In the genomic region with DNA sequence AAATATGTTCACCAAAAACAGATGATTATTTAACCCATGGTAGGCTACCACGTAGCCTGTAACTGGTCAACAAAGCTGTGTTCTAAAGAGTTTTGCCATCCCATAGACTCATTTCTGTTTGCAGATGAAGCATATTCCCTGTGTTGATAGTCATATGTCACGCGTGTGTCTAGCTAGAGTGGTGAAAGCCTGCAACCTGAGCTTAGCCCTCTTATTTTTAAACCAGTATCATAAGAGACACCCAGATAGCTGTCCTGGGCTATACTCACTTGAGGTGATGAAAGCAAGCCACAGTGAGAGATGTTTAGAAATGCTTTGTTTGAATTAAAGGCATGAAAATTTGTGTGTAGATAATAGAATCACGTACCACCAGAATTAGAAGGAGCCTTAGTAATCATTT, we compare ENCODE assay signal across 19 cellular contexts.
A peak's percentile ranks its signal among the peaks of the same experiment; 100 is the strongest.
DNase-seq lines count a peak whose midpoint lies in the region; ATAC-seq, FAIRE-seq and TF ChIP-seq lines count a peak whose summit lies in the region.
"Had no signal": no experiment of that assay in that cellular context is flagged by ENCODE, and none has a peak within 500 bp of the region (broad histone marks: within the 10 kb centered on the region; RNA-seq: fewer than 3 reads in every experiment).

No MANE protein-coding gene starts in this region.

- CTCF ChIA-PET in HepG2 (lab: Yijun Ruan, JAX; ENCODE audit: low intra/inter-chr PET ratio, low total read pairs) = no interaction called here

- ATAC-seq in Right ventricle myocardium inferior = peak; percentile 48
- no peak for ATAC-seq in HepG2
- ATAC-seq in right lobe of liver = no peak
- peak; percentile 80 to 82 for ATAC-seq in gastrocnemius medialis
- no peak for ATAC-seq in HG02763 (IDR thresholded peaks at IDR 0.05; ENCODE audit: unreplicated experiment)
- ATAC-seq: CD8-positive, alpha-beta T cell; HCT116 had no signal

- TF ChIP-seq EP300 in HepG2 (IDR thresholded peaks at IDR 0.05; ENCODE audit: low read depth in 2 of 2, low read length in 2 of 2) (no peak), HepG2 (CRISPR knock-in tag; IDR thresholded peaks at IDR 0.05; ENCODE audit: borderline replicate concordance) (no peak)

- DNase-seq in Right ventricle myocardium inferior (ENCODE audit: missing footprints) = no peak
- DNase-seq in right atrium auricular region (ENCODE audit: low spot score) = no peak
- DNase-seq in HepG2 (ENCODE audit: low spot score) = no peak
- DNase-seq in right lobe of liver = no peak
- DNase-seq in gastrocnemius medialis = no peak
- DNase-seq: Caco-2; CD4-positive, CD25-positive, alpha-beta regulatory T cell; CD8-positive, alpha-beta T cell; DMS153; DND-41; H9 had no signal

- 100% methylated on average over 4 of the region's 4 CpGs for WGBS in HepG2 (ENCODE audit: low lambda C conversion rate)
- WGBS in right lobe of liver (ENCODE audit: insufficient coverage, low coverage, low lambda C conversion rate, missing lambda C conversion rate) = 95% methylated on average over 4 of the region's 4 CpGs

- no peaks in the 10 kb centered on the region for H3K36me3 ChIP-seq in right atrium auricular region
- peaks cover under 1 to 13% of the 10 kb centered on the region in 2 experiments; a peak in 3 of 5 replicates for H3K36me3 ChIP-seq in HepG2 (replicated peaks in 1 of 2; ENCODE audit: control insufficient read depth in 1 of 2, insufficient read depth in 2 of 2, low read length in 2 of 2)
- H3K36me3 ChIP-seq in right lobe of liver = no peaks in the 10 kb centered on the region
- no peaks in the 10 kb centered on the region for H3K36me3 ChIP-seq in gastrocnemius medialis

- no peaks in the 10 kb centered on the region for H3K27me3 ChIP-seq in right atrium auricular region
- no peaks in the 10 kb centered on the region for H3K27me3 ChIP-seq in HepG2 (ENCODE audit: control insufficient read depth in 1 of 2, insufficient read depth in 2 of 2, low read length in 2 of 2)
- no peaks in the 10 kb centered on the region for H3K27me3 ChIP-seq in right lobe of liver
- H3K27me3 ChIP-seq in gastrocnemius medialis = no peaks in the 10 kb centered on the region
- H3K27me3 ChIP-seq: BLaER1 had no signal

- H3K4me1 ChIP-seq in right atrium auricular region (peaks cover 0 to 13% of the 10 kb centered on the region in 2 donors), HepG2 (ENCODE audit: insufficient read depth, low read length) (no peaks in the 10 kb centered on the region), right lobe of liver (no peaks in the 10 kb centered on the region), gastrocnemius medialis (peaks cover 7 to 10% of the 10 kb centered on the region in 2 donors)
- H3K4me1 ChIP-seq: BLaER1, Caco-2 had no signal

- H3K4me2 ChIP-seq in HepG2 (ENCODE audit: low read depth, low read length) = no peak overlapping the region
- H3K4me2 ChIP-seq: BLaER1 had no signal

- H2AFZ ChIP-seq in HepG2 (ENCODE audit: low read length) = no peak overlapping the region
- H2AFZ ChIP-seq: GM23248 had no signal

- POLR2A ChIA-PET in HepG2 (lab: Yijun Ruan, JAX) = no interaction called here

- H3K9me3 ChIP-seq in right atrium auricular region (peaks cover 0 to 4% of the 10 kb centered on the region in 2 donors), HepG2 (ENCODE audit: low read length) (no peaks in the 10 kb centered on the region), right lobe of liver (no peaks in the 10 kb centered on the region), gastrocnemius medialis (no peaks in the 10 kb centered on the region)
- H3K9me3 ChIP-seq: Caco-2 had no signal

- BruUV-seq in HepG2 (replicated peaks; lab: Mats Ljungman, UMichigan) = no TSS peak

- intact Hi-C loops in Right ventricle myocardium inferior (cut with DNase I) (no loop called here), HepG2 (cut with micrococcal nuclease; ENCODE audit: unreplicated experiment) (no loop called here), right lobe of liver (cut with DNase I) (no loop called here), gastrocnemius medialis (cut with DNase I; ENCODE audit: low total_unique reads) (no loop called here)

- no peaks in the 10 kb centered on the region for H3K79me2 ChIP-seq in HepG2 (ENCODE audit: insufficient read depth, low read length)

- TF ChIP-seq POLR2A in HepG2 (IDR thresholded peaks at IDR 0.05; ENCODE audit: insufficient read depth in 1 of 2, low read depth in 2 of 2, low read length in 2 of 2) (no peak), right lobe of liver (IDR thresholded peaks at IDR 0.05) (no peak), gastrocnemius medialis (IDR thresholded peaks at IDR 0.05) (no peak)

- no peak overlapping the region for H3K4me3 ChIP-seq in right atrium auricular region
- H3K4me3 ChIP-seq in HepG2 (replicated peaks in 1 of 3; ENCODE audit: insufficient read depth in 1 of 3, low read depth in 2 of 3, low read length in 3 of 3) = no peak overlapping the region
- H3K4me3 ChIP-seq in right lobe of liver = no peak overlapping the region
- H3K4me3 ChIP-seq in gastrocnemius medialis = no peak overlapping the region
- H3K4me3 ChIP-seq: BLaER1, GM23248 had no signal

- no peaks in the 10 kb centered on the region for H4K20me1 ChIP-seq in HepG2 (ENCODE audit: insufficient read depth, low read length)

- TF ChIP-seq RAD21 in HepG2 (CRISPR knock-in tag; IDR thresholded peaks at IDR 0.05) = no peak

- H3K27ac ChIP-seq in right atrium auricular region (no peak overlapping the region), HepG2 (ENCODE audit: extremely low read length, insufficient read depth, low read length) (no peak overlapping the region), right lobe of liver (no peak overlapping the region), gastrocnemius medialis (no peak overlapping the region)
- H3K27ac ChIP-seq: 22Rv1, BLaER1, C4-2B, GM23248 had no signal

- in situ Hi-C loops in HepG2 (cut with HindIII; ENCODE audit: extremely low pct_ligation_motif_present, low pct_unique_long_range_greater_than_20kb) = no loop called here
- in situ Hi-C loops in gastrocnemius medialis (cut with MboI; ENCODE audit: low sequenced_read_pairs in 4 of 4) = no loop called here

- TF ChIP-seq CTCF in right atrium auricular region (IDR thresholded peaks at IDR 0.05) (no peak), HepG2 (CRISPR knock-in tag; IDR thresholded peaks at IDR 0.05) (no peak), right lobe of liver (IDR thresholded peaks at IDR 0.05) (no peak), gastrocnemius medialis (IDR thresholded peaks at IDR 0.05 in 4 of 5, conservative IDR thresholded peaks at IDR 0.05 in 1 of 5) (no peak)

- no peak for FAIRE-seq in HepG2 (lab: Jason Lieb, UNC)
- FAIRE-seq: A204.1, GM19239 had no signal

- no peak overlapping the region for H3K9ac ChIP-seq in HepG2 (ENCODE audit: insufficient read depth, low read depth, low read length)
- H3K9ac ChIP-seq: BLaER1, GM23248 had no signal

TF ChIP-seq in HepG2, 621 proteins besides CTCF, POLR2A, EP300 and RAD21:
- TF ChIP-seq ZNF879 (CRISPR knock-in tag; IDR thresholded peaks at IDR 0.05) (no peak), ZNF317 (CRISPR knock-in tag; IDR thresholded peaks at IDR 0.05) (peak; percentile 47; the same call in 1 of the 2 replicates)

Comparison
In these comparisons a context has a peak if more than half of its experiments do, and no peak if none do; other contexts are left out.
1. ATAC-seq: peak in Right ventricle myocardium inferior (single experiment) and gastrocnemius medialis (2 of 2); none in HepG2 (single experiment), right lobe of liver (0 of 4) and HG02763 (single experiment).